ENCODE assay signal across 11 cellular contexts in the genomic region with DNA sequence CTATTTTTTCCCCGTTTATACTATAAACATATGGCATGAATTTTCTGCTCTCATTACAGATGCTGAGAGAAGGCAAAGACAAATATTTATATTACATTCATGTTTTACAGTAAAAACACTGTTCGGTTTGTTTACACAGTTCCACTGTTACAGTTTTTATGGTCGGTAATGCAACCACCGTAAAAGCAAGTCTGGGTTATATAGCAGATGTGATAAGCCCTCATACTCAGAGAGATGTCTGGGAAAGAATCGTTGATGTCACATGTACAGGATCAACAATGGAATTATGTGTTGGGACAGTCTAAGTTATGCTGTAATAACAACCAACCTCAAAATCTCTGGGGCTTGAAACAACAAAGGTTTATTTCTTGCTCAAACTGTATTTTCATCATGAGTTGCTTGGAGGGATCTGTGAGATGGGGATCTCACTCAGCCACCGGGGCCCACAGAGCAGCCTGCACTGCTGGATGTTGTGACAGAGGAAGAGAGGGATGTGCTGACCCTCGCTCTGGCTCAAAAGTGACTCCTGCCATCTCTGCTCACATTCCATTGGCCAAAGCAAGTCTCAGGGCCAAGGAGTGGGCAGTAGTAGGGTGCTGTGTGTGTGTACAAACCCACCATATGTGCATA.
DNase-seq lines count a peak whose midpoint lies in the region; ATAC-seq and TF ChIP-seq lines count a peak whose summit lies in the region.
"Had no signal": no experiment of that assay in that cellular context is flagged by ENCODE, and none has a peak within 500 bp of the region (broad histone marks: within the 10 kb centered on the region; RNA-seq: fewer than 3 reads in every experiment).

No MANE protein-coding gene starts in this region.

- peak overlapping the region; percentile 66 for H3K4me2 ChIP-seq in SK-N-SH

- H3K27ac ChIP-seq in SK-N-SH (ENCODE audit: low read depth in 2 of 2, low read length in 1 of 2) (peak overlapping the region; percentile 64 to 80; a peak in 2 of 4 replicates), gastrocnemius medialis (no peak overlapping the region)

- no peak for TF ChIP-seq CTCF in AG09319 (IDR thresholded peaks at IDR 0.05; ENCODE audit: low read depth, low read length)
- TF ChIP-seq CTCF in SK-N-SH (IDR thresholded peaks at IDR 0.05), result no peak
- no peak for TF ChIP-seq CTCF in kidney epithelial cell (IDR thresholded peaks at IDR 0.05; ENCODE audit: insufficient read depth, low read length, poor library complexity, severe bottlenecking)
- TF ChIP-seq CTCF in gastrocnemius medialis (IDR thresholded peaks at IDR 0.05 in 4 of 5, conservative IDR thresholded peaks at IDR 0.05 in 1 of 5), result no peak

- H4K20me1 ChIP-seq in SK-N-SH (ENCODE audit: insufficient read depth), result no peaks in the 10 kb centered on the region

- POLR2A ChIA-PET in SK-N-SH (lab: Yijun Ruan, JAX), result no interaction called here

- CTCF ChIA-PET in SK-N-SH (lab: Yijun Ruan, JAX), result no interaction called here

- H3K9me2 ChIP-seq in SK-N-SH, result no peaks in the 10 kb centered on the region

- TF ChIP-seq POLR2A in gastrocnemius medialis (IDR thresholded peaks at IDR 0.05), result no peak

- no peak for TF ChIP-seq EP300 in SK-N-SH (IDR thresholded peaks at IDR 0.05; ENCODE audit: borderline replicate concordance in 1 of 2, low read depth in 1 of 2, low read length in 1 of 2)

- DNase-seq in AG09319 (ENCODE audit: extremely low read depth, low read depth) (peak; percentile 43), LHCN-M2 (ENCODE audit: low read depth) (peak; percentile 45), SK-N-SH (peak; percentile 49), kidney epithelial cell (ENCODE audit: low read depth) (peak; percentile 18), AML-193 (lab: John Stamatoyannopoulos, UW) (no peak), SW480 (ENCODE audit: low spot score) (no peak), gastrocnemius medialis (no peak)
- DNase-seq: activated CD4-positive, alpha-beta T cell treated with anti-CD3 and anti-CD28 coated beads for 4 hours; CD4-positive, alpha-beta memory T cell; Peyer's patch had no signal

- no peak for TF ChIP-seq RAD21 in SK-N-SH (IDR thresholded peaks at IDR 0.05; ENCODE audit: low read length)

- H3K36me3 ChIP-seq in SK-N-SH (replicated peaks in 1 of 2; ENCODE audit: control insufficient read depth in 1 of 2, insufficient read depth in 2 of 2, low read length in 1 of 2) (no peaks in the 10 kb centered on the region), kidney epithelial cell (ENCODE audit: control insufficient read depth, insufficient read depth, low read length) (no peaks in the 10 kb centered on the region), gastrocnemius medialis (no peaks in the 10 kb centered on the region)
- H3K36me3 ChIP-seq: Peyer's patch had no signal

- H3K9me3 ChIP-seq in SK-N-SH, result no peaks in the 10 kb centered on the region
- no peaks in the 10 kb centered on the region for H3K9me3 ChIP-seq in gastrocnemius medialis
- H3K9me3 ChIP-seq: Peyer's patch had no signal

- peak overlapping the region; percentile 52; the same call in 1 of the 2 replicates for H2AFZ ChIP-seq in SK-N-SH (ENCODE audit: low read depth)

- ATAC-seq in GM21447 (IDR thresholded peaks at IDR 0.05; ENCODE audit: unreplicated experiment) (no peak), gastrocnemius medialis (no peak)

- H3K4me3 ChIP-seq in SK-N-SH (ENCODE audit: low read depth in 2 of 2, low read length in 1 of 2) (peak overlapping the region; percentile 10 to 27; a peak in 1 of 4 replicates), kidney epithelial cell (ENCODE audit: low read depth, low read length) (no peak overlapping the region), gastrocnemius medialis (no peak overlapping the region)
- H3K4me3 ChIP-seq: Peyer's patch had no signal

- WGBS in SK-N-SH (ENCODE audit: low lambda C conversion rate), result 21% methylated on average over 7 of the region's 7 CpGs

- H3K27me3 ChIP-seq in SK-N-SH (ENCODE audit: insufficient read depth) (no peaks in the 10 kb centered on the region), kidney epithelial cell (ENCODE audit: control insufficient read depth, insufficient read depth, low read length) (no peaks in the 10 kb centered on the region), gastrocnemius medialis (no peaks in the 10 kb centered on the region)
- H3K27me3 ChIP-seq: Peyer's patch had no signal

- H3K4me1 ChIP-seq in SK-N-SH (ENCODE audit: control insufficient read depth in 1 of 2, insufficient read depth in 2 of 2, low read depth in 1 of 2, low read length in 1 of 2), result peaks cover 6 to 12% of the 10 kb centered on the region in 2 experiments; a peak in 2 of 4 replicates
- no peaks in the 10 kb centered on the region for H3K4me1 ChIP-seq in gastrocnemius medialis

- H3K79me2 ChIP-seq in SK-N-SH (ENCODE audit: insufficient read depth), result no peaks in the 10 kb centered on the region

- no peak overlapping the region for H3K9ac ChIP-seq in SK-N-SH

- intact Hi-C loops in gastrocnemius medialis (cut with DNase I; ENCODE audit: low total_unique reads), result no loop called here

- H3F3A ChIP-seq in SK-N-SH (replicated peaks; ENCODE audit: insufficient read depth), result peaks cover 7% of the 10 kb centered on the region

- in situ Hi-C loops in gastrocnemius medialis (cut with MboI; ENCODE audit: low sequenced_read_pairs in 4 of 4), result no loop called here

TF ChIP-seq in SK-N-SH, 30 proteins besides CTCF, POLR2A, EP300 and RAD21:
- peak; percentile 48 for TF ChIP-seq TCF12 (IDR thresholded peaks at IDR 0.05)
- peak; percentile 17; the same call in 1 of the 2 replicates for TF ChIP-seq GATA2 (CRISPR knock-in tag; IDR thresholded peaks at IDR 0.05)
- no peak for TF ChIP-seq FOSL2 (IDR thresholded peaks at IDR 0.05; ENCODE audit: borderline replicate concordance, low read depth)
- TF ChIP-seq GABPA (IDR thresholded peaks at IDR 0.05; ENCODE audit: low read depth), result no peak
- TF ChIP-seq MXI1 (IDR thresholded peaks at IDR 0.05; ENCODE audit: low read depth, low read length), result 0 out of 2 replicates have a peak, but pooled peaks have one; percentile 26

Comparison
In these comparisons a context has a peak if more than half of its experiments do, and no peak if none do; other contexts are left out.
1. DNase-seq: peak in AG09319 (single experiment), LHCN-M2 (single experiment), SK-N-SH (single experiment) and kidney epithelial cell (single experiment); none in AML-193 (0 of 2), SW480 (single experiment) and gastrocnemius medialis (0 of 2).
2. H3K27ac ChIP-seq: peak in SK-N-SH (2 of 2); none in gastrocnemius medialis (0 of 4).
3. H3K4me3 ChIP-seq: peak in SK-N-SH (2 of 2); none in kidney epithelial cell (single experiment) and gastrocnemius medialis (0 of 4).